ENCODE assay signal across 10 cellular contexts in the genomic region with DNA sequence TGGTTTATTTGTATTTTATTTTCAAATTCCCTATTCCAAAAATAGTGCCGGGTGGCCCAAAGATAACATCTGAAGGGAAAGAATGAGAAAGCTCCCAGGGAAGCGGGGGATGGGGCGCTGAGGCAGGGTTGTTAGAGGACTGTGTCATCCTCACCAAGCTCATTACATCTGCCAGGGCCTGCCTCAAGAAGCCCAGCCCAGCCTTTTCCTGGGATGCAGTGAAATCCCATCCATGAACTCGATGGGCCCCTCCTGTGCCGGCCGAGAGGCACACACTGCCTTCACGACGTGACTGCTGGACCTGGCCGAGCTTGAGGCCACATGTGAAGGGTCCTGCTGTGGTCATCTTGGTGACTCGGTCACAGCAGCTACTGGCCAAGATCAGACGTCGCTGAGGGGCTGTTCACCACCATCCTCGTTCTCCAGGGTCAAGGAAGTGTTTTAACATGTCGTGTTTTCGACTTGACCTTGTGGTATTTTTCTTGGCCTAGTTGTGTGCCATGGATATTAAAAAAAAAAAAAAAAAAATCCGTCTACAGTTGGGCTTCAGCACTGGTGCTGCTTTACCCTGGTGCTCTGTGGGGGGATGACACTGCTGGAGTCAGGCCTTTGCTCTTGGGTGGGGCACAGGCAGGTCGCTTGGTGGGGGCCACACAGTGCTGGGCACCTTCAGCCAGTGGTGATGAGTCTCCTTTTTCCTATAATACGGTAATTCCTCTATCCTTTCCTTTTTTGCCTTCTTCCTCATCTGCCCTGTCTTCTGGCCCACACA. TPM values are rescaled to one million over a fixed set of nuclear protein-coding genes. Genes with fewer than 3 reads are reported as not detected.
A peak's percentile ranks its signal among the peaks of the same experiment; 100 is the strongest.
DNase-seq lines count a peak whose midpoint lies in the region; ATAC-seq and TF ChIP-seq lines count a peak whose summit lies in the region.
"Had no signal": no experiment of that assay in that cellular context is flagged by ENCODE, and none has a peak within 500 bp of the region (broad histone marks: within the 10 kb centered on the region; RNA-seq: fewer than 3 reads in every experiment).

No MANE protein-coding gene starts in this region.

- H3K4me3 Mint-ChIP-seq in activated CD4-positive, alpha-beta T cell treated with anti-CD3 and anti-CD28 coated beads for 36 hours = no peak overlapping the region

- H3K27me3 ChIP-seq in brain microvascular endothelial cell (replicated peaks) (no peaks in the 10 kb centered on the region), hepatocyte (no peaks in the 10 kb centered on the region), suprapubic skin (no peaks in the 10 kb centered on the region)

- H3K9me3 Mint-ChIP-seq in activated CD4-positive, alpha-beta T cell treated with anti-CD3 and anti-CD28 coated beads for 36 hours (ENCODE audit: low read depth) = no peaks in the 10 kb centered on the region

- H3K4me1 ChIP-seq in hepatocyte (ENCODE audit: insufficient read depth) (peaks cover 61% of the 10 kb centered on the region), suprapubic skin (peaks cover 78% of the 10 kb centered on the region)

- H3K9me2 ChIP-seq in hepatocyte (replicated peaks; ENCODE audit: insufficient read depth) = no peaks in the 10 kb centered on the region

- H3K27me3 Mint-ChIP-seq in activated CD4-positive, alpha-beta T cell treated with anti-CD3 and anti-CD28 coated beads for 36 hours = no peaks in the 10 kb centered on the region

- TF ChIP-seq EP300 in suprapubic skin (IDR thresholded peaks at IDR 0.05) = no peak

- H3K9me3 ChIP-seq in hepatocyte (ENCODE audit: low read depth) (no peaks in the 10 kb centered on the region), suprapubic skin (no peaks in the 10 kb centered on the region)

- POLR2A ChIA-PET in activated CD4-positive, alpha-beta T cell treated with anti-CD3 and anti-CD28 coated beads for 36 hours (lab: Charles Lee) = no interaction called here
- POLR2A ChIA-PET in GM10248 (lab: Yijun Ruan, JAX) = no interaction called here

- peaks cover 29% of the 10 kb centered on the region for H3K36me3 Mint-ChIP-seq in activated CD4-positive, alpha-beta T cell treated with anti-CD3 and anti-CD28 coated beads for 36 hours (ENCODE audit: low read depth)

- H3K36me3 ChIP-seq in brain microvascular endothelial cell (replicated peaks) = peaks cover 33% of the 10 kb centered on the region
- H3K36me3 ChIP-seq in hepatocyte (replicated peaks; ENCODE audit: insufficient read depth, low read depth) = no peaks in the 10 kb centered on the region
- H3K36me3 ChIP-seq in suprapubic skin = peaks cover 53% of the 10 kb centered on the region

- no peak for DNase-seq in activated CD4-positive, alpha-beta T cell treated with anti-CD3 and anti-CD28 coated beads for 36 hours
- DNase-seq in activated CD4-positive, alpha-beta T cell treated with anti-CD3 and anti-CD28 coated beads for 48 hours = no peak
- peak; percentile 68 for DNase-seq in brain microvascular endothelial cell
- DNase-seq in hepatocyte (ENCODE audit: low spot score) = no peak
- DNase-seq in suprapubic skin (ENCODE audit: low spot score in 2 of 2) = no peak
- no peak for DNase-seq in GM10248 (ENCODE audit: extremely low spot score)
- DNase-seq in SW 1271 (lab: John Stamatoyannopoulos, UW) = no peak
- DNase-seq: RPMI8226 had no signal

- CTCF ChIA-PET in activated CD4-positive, alpha-beta T cell treated with anti-CD3 and anti-CD28 coated beads for 36 hours (lab: Charles Lee) = interaction anchor here (1.0 kb wide), 1 partner anchor 123 kb away, joined by 3 read pairs; no protein-coding TSS in a partner anchor
- CTCF ChIA-PET in GM10248 (lab: Yijun Ruan, JAX) = interaction anchor here (0.6 to 2.8 kb wide), 6 partner anchors 9 to 589 kb away, joined by 3 to 9 read pairs (median 6); partner anchors contain the start of gene NXN

- no peak overlapping the region for H2AFZ ChIP-seq in hepatocyte

- H3K27ac ChIP-seq in brain microvascular endothelial cell (peak overlapping the region; percentile 73), hepatocyte (peak overlapping the region; percentile 89), suprapubic skin (peak overlapping the region; percentile 46)

- intact Hi-C loops in activated CD4-positive, alpha-beta T cell treated with anti-CD3 and anti-CD28 coated beads for 36 hours (cut with DNase I, micrococcal nuclease) = no loop called here

- no peak overlapping the region for H3K4me2 ChIP-seq in hepatocyte

- in situ Hi-C loops in brain microvascular endothelial cell (cut with HindIII; ENCODE audit: low pct_ligation_motif_present, low sequenced_read_pairs) = no loop called here

- H4K20me1 ChIP-seq in hepatocyte (ENCODE audit: insufficient read depth, poor library complexity, severe bottlenecking) = no peaks in the 10 kb centered on the region

- no peak for TF ChIP-seq POLR2A in suprapubic skin (IDR thresholded peaks at IDR 0.05)

- ATAC-seq in activated CD4-positive, alpha-beta T cell treated with anti-CD3 and anti-CD28 coated beads for 36 hours = no peak
- ATAC-seq in HG02852 (IDR thresholded peaks at IDR 0.05; ENCODE audit: unreplicated experiment) = no peak

- H3K4me1 Mint-ChIP-seq in activated CD4-positive, alpha-beta T cell treated with anti-CD3 and anti-CD28 coated beads for 36 hours = peaks cover 28% of the 10 kb centered on the region

- H3K4me3 ChIP-seq in brain microvascular endothelial cell (ENCODE audit: low read depth, low read length) (no peak overlapping the region), hepatocyte (no peak overlapping the region), suprapubic skin (no peak overlapping the region)
- H3K4me3 ChIP-seq: skin epidermis had no signal

- 83% methylated on average over 18 of the region's 18 CpGs for WGBS in hepatocyte (ENCODE audit: low lambda C conversion rate, missing lambda C conversion rate)
- WGBS in suprapubic skin = 72% methylated on average over 13 of the region's 18 CpGs

- H3K27ac Mint-ChIP-seq in activated CD4-positive, alpha-beta T cell treated with anti-CD3 and anti-CD28 coated beads for 36 hours = peak overlapping the region; percentile 20

- peaks cover 28% of the 10 kb centered on the region for H3K79me2 ChIP-seq in hepatocyte

- no peak for TF ChIP-seq CTCF in brain microvascular endothelial cell (IDR thresholded peaks at IDR 0.05; ENCODE audit: low read depth, low read length, missing control alignments)
- TF ChIP-seq CTCF in hepatocyte (IDR thresholded peaks at IDR 0.05; ENCODE audit: poor library complexity) = no peak
- no peak for TF ChIP-seq CTCF in suprapubic skin (IDR thresholded peaks at IDR 0.05)
- no peak for TF ChIP-seq CTCF in GM10248 (IDR thresholded peaks at IDR 0.05; ENCODE audit: control extremely low read depth, extremely low read depth, low read depth, missing control alignments)

RNA-seq across cellular contexts. Expression of gene TIMM22, which starts 4.9 kb away (rescaled TPM):
- 1 to 10 TPM; 9.4 to 9.8 TPM for total RNA-seq in activated CD4-positive, alpha-beta T cell treated with anti-CD3 and anti-CD28 coated beads for 36 hours
- total RNA-seq in hepatocyte (16.2 and 16.7 TPM in 2 replicates), suprapubic skin (10 to 100 TPM; 11.6 to 12.9 (median 12.6) TPM)
- polyA plus RNA-seq in hepatocyte = 18.4 and 25.3 TPM in 2 replicates

RNA-seq across cellular contexts. Expression of gene NXN, which starts 22.2 kb away (rescaled TPM):
- 1 to 10 TPM in 1 of 2 experiments, under 1 TPM in 1; 0.93 to 1.4 TPM for total RNA-seq in activated CD4-positive, alpha-beta T cell treated with anti-CD3 and anti-CD28 coated beads for 36 hours
- total RNA-seq in hepatocyte (55.0 and 58.7 TPM in 2 replicates), suprapubic skin (10 to 100 TPM; 18.9 to 47.2 (median 33.4) TPM)
- polyA plus RNA-seq in hepatocyte = 74.1 and 88.0 TPM in 2 replicates

Comparison
In these comparisons a context has a peak if more than half of its experiments do, and no peak if none do; other contexts are left out.
1. RNA of gene NXN, which starts 22.2 kb away (total RNA-seq): 55.0 to 58.7 TPM in hepatocyte and 18.9 to 47.2 TPM in suprapubic skin; 0.93 to 1.4 TPM in activated CD4-positive, alpha-beta T cell treated with anti-CD3 and anti-CD28 coated beads for 36 hours; every median in the first group is over 4 times any median in the second.
2. Peak in every context shown above with its lines, with median percentiles within 50 percentile points of each other: H3K27ac ChIP-seq.